ENCODE assay signal across 8 cellular contexts in the genomic region with DNA sequence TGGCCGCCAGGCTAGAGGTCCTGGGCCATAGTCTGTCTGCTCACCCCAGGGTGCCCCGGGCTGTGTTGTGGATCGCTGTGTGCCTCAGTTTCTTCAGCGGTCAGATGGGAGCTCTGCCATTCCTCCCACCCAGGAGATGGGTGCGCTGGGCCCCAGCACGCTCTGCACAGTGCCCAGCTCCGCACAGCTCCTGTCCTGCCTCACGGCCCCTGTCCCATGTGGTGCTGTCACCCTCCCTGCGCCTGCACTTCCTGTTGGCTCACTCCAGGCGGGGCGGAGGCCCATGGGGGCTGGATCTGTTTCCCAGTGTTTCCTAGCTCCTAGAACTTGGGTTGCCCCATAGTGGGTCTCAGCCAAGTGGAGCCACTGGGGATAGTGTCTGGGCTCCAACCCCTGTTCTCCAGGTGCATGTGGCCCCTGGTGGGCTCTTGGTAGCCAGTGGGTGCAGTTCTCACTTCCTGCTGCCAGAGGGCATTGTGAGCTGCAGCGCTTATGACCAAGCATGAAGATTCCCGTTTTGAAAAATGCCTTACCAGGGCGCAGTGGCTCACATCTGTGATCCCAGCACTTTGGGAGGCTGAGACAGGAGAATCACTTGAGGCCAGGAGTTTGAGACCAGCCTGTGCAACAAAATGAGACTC.
DNase-seq lines count a peak whose midpoint lies in the region; ATAC-seq and TF ChIP-seq lines count a peak whose summit lies in the region.

No MANE protein-coding gene starts in this region.

- H3K4me3 Mint-ChIP-seq in activated CD8-positive, alpha-beta memory T cell treated with anti-CD3 and anti-CD28 coated beads, Interleukin-2, amount 10 ng/mL, durations not matched to agents 7 days and 5 days, result no peak overlapping the region

- peak; percentile 63 for TF ChIP-seq CTCF in epithelial cell of esophagus (IDR thresholded peaks at IDR 0.05; ENCODE audit: insufficient read depth, low read depth, low read length, missing control alignments)
- TF ChIP-seq CTCF in retinal pigment epithelial cell (conservative IDR thresholded peaks at IDR 0.05; ENCODE audit: low read depth, low read length), result peak; percentile 72

- H3K4me3 ChIP-seq in epithelial cell of esophagus (ENCODE audit: low read length) (no peak overlapping the region), retinal pigment epithelial cell (ENCODE audit: low read length) (no peak overlapping the region)

- peak; percentile 31 for ATAC-seq in activated CD8-positive, alpha-beta memory T cell treated with anti-CD3 and anti-CD28 coated beads, Interleukin-2, amount 10 ng/mL, durations not matched to agents 7 days and 5 days
- ATAC-seq in HG02759 (IDR thresholded peaks at IDR 0.05; ENCODE audit: unreplicated experiment) (no peak), GM21723 (IDR thresholded peaks at IDR 0.05; ENCODE audit: unreplicated experiment) (no peak)

- CTCF ChIA-PET in activated CD8-positive, alpha-beta memory T cell treated with anti-CD3 and anti-CD28 coated beads, Interleukin-2, amount 10 ng/mL, durations not matched to agents 7 days and 5 days (lab: Charles Lee), result interaction anchor here (0.7 to 1.6 kb wide), 7 partner anchors 9 to 167 kb away, joined by 3 to 6 read pairs (median 3); no protein-coding TSS in a partner anchor

- DNase-seq in activated CD8-positive, alpha-beta memory T cell treated with anti-CD3 and anti-CD28 coated beads, Interleukin-2, amount 10 ng/mL, durations not matched to agents 7 days and 5 days, result no peak
- DNase-seq in activated CD8-positive, alpha-beta memory T cell treated with anti-CD3 and anti-CD28 coated beads, Interleukin-2, amount 50 U/mL, for 4 hours, result no peak
- DNase-seq in NCI-H510A (lab: John Stamatoyannopoulos, UW) (peak; percentile 47), epithelial cell of esophagus (ENCODE audit: low read depth) (peak; percentile 41), retinal pigment epithelial cell (ENCODE audit: low read depth) (no peak), NOMO-1 treated with DMSO at 0.1 percent for 48 hours (lab: John Stamatoyannopoulos, UW; ENCODE audit: unreplicated experiment) (no peak)

- H3K36me3 Mint-ChIP-seq in activated CD8-positive, alpha-beta memory T cell treated with anti-CD3 and anti-CD28 coated beads, Interleukin-2, amount 10 ng/mL, durations not matched to agents 7 days and 5 days, result peaks cover 3% of the 10 kb centered on the region

- no peak overlapping the region for H3K27ac Mint-ChIP-seq in activated CD8-positive, alpha-beta memory T cell treated with anti-CD3 and anti-CD28 coated beads, Interleukin-2, amount 10 ng/mL, durations not matched to agents 7 days and 5 days

- H3K9me3 Mint-ChIP-seq in activated CD8-positive, alpha-beta memory T cell treated with anti-CD3 and anti-CD28 coated beads, Interleukin-2, amount 10 ng/mL, durations not matched to agents 7 days and 5 days (ENCODE audit: low read depth), result no peaks in the 10 kb centered on the region

- no peaks in the 10 kb centered on the region for H3K27me3 Mint-ChIP-seq in activated CD8-positive, alpha-beta memory T cell treated with anti-CD3 and anti-CD28 coated beads, Interleukin-2, amount 10 ng/mL, durations not matched to agents 7 days and 5 days

- H3K4me1 Mint-ChIP-seq in activated CD8-positive, alpha-beta memory T cell treated with anti-CD3 and anti-CD28 coated beads, Interleukin-2, amount 10 ng/mL, durations not matched to agents 7 days and 5 days, result no peaks in the 10 kb centered on the region

Comparison
In these comparisons a context has a peak if more than half of its experiments do, and no peak if none do; other contexts are left out.
1. DNase-seq: peak in NCI-H510A (single experiment) and epithelial cell of esophagus (single experiment); none in activated CD8-positive, alpha-beta memory T cell treated with anti-CD3 and anti-CD28 coated beads, Interleukin-2, amount 10 ng/mL, durations not matched to agents 7 days and 5 days (single experiment), activated CD8-positive, alpha-beta memory T cell treated with anti-CD3 and anti-CD28 coated beads, Interleukin-2, amount 50 U/mL, for 4 hours (single experiment), retinal pigment epithelial cell (single experiment) and NOMO-1 treated with DMSO at 0.1 percent for 48 hours (single experiment).